8 cellular contexts compared by ENCODE assay signal in the genomic region with DNA sequence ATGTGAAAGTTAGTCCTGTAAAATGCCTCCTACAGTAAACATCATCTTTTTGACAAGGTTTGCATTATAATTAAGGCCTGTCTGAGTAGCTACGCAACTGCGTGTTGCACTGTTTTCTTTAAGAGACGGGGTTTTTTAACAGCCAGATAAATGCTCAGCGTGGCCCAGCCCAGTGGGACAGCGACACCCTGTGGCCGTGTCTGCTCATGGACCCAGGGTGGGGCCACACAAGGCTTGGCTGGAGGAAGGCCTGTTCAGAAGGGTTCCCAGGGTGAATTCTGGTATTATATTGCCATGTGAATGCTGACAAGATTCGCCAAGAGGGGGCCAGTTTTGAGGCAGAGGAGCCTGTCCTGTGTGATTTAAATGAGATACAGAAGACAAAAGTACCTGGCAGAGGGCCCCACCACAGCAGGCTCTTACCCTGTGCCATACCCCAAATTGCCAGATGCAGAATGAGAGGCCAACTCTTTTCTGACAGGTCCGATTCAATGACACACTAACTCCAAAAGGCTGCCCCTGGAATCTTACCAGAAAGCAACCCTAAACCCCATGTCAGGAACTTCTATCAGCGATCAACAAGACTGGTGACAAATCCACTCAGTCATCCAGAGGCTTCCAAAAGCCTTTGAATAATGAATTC.
DNase-seq lines count a peak whose midpoint lies in the region; ATAC-seq, FAIRE-seq and TF ChIP-seq lines count a peak whose summit lies in the region.

No MANE protein-coding gene starts in this region.

- no peak for TF ChIP-seq POLR2A in GM12892 (IDR thresholded peaks at IDR 0.05; ENCODE audit: low read depth, low read length)

- FAIRE-seq in GM12892 (lab: Jason Lieb, UNC): peak; percentile 21

- no peak overlapping the region for H3K9ac ChIP-seq in liver (ENCODE audit: low read depth in 1 of 2, low read length in 2 of 2)

- no peaks in the 10 kb centered on the region for H3K4me1 Mint-ChIP-seq in MCF 10A (ENCODE audit: insufficient read depth, unreplicated experiment)

- no peak overlapping the region for H3K4me3 ChIP-seq in liver (ENCODE audit: low read depth in 1 of 3, low read length in 3 of 3)

- POLR2A ChIA-PET in RWPE1 (lab: Yijun Ruan, JAX; ENCODE audit: low non-redundant PET): no interaction called here
- POLR2A ChIA-PET in MCF 10A (lab: Yijun Ruan, JAX): interaction anchor here (0.6 kb wide), 1 partner anchor 116 kb away, joined by 3 read pairs; no protein-coding TSS in a partner anchor

- no peak overlapping the region for H3K27ac Mint-ChIP-seq in MCF 10A (ENCODE audit: low read depth, unreplicated experiment)

- no peaks in the 10 kb centered on the region for H3K27me3 ChIP-seq in liver (ENCODE audit: control insufficient read depth in 4 of 4, insufficient read depth in 4 of 4, low read length in 3 of 4)

- WGBS in liver: 37% methylated on average over 9 of the region's 9 CpGs

- H3K9me3 Mint-ChIP-seq in MCF 10A (ENCODE audit: unreplicated experiment): peaks cover 11% of the 10 kb centered on the region

- peak; percentile 32; the same call in 1 of the 2 replicates for TF ChIP-seq CTCF in RWPE1 (conservative IDR thresholded peaks at IDR 0.05; ENCODE audit: low read depth)
- peak; percentile 79 for TF ChIP-seq CTCF in MCF 10A (IDR thresholded peaks at IDR 0.05; ENCODE audit: unreplicated experiment)
- TF ChIP-seq CTCF in liver (IDR thresholded peaks at IDR 0.05; ENCODE audit: low read depth, low read length, missing input control): peak; percentile 74

- H3K4me3 Mint-ChIP-seq in MCF 10A (ENCODE audit: unreplicated experiment): no peak overlapping the region

- peak; percentile 89 to 93 for TF ChIP-seq RAD21 in liver (IDR thresholded peaks at IDR 0.05)

- intact Hi-C loops in MCF 10A (cut with micrococcal nuclease): loop anchor here (1.0 to 5.0 kb wide), 3 partner anchors 221 to 976 kb away; no protein-coding TSS in a partner anchor

- no TSS peak for BruUV-seq in MCF 10A (replicated peaks; lab: Mats Ljungman, UMichigan)

- no peaks in the 10 kb centered on the region for H3K4me1 ChIP-seq in liver (ENCODE audit: control insufficient read depth in 4 of 4, insufficient read depth in 4 of 4, low read length in 3 of 4)

- H3K36me3 ChIP-seq in liver (ENCODE audit: control insufficient read depth in 4 of 4, insufficient read depth in 3 of 4, low read depth in 1 of 4, low read length in 3 of 4): no peaks in the 10 kb centered on the region

- ATAC-seq in HG03095 (IDR thresholded peaks at IDR 0.05; ENCODE audit: unreplicated experiment): peak; percentile 63

- CTCF ChIA-PET in RWPE1 (lab: Yijun Ruan, JAX) (interaction anchor here (0.6 to 1.1 kb wide), 5 partner anchors 322 to 575 kb away, joined by 3 to 5 read pairs (median 3); no protein-coding TSS in a partner anchor), MCF 10A (lab: Yijun Ruan, JAX) (interaction anchor here (0.6 to 1.2 kb wide), 11 partner anchors 9 to 1711 kb away, joined by 3 to 6 read pairs (median 3); no protein-coding TSS in a partner anchor)

- DNase-seq in A172 (ENCODE audit: low spot score): peak; percentile 32
- peak; percentile 6 for DNase-seq in GM12892 (ENCODE audit: insufficient read length)
- DNase-seq in RWPE1 (ENCODE audit: low spot score): peak; percentile 48
- DNase-seq in MCF 10A (ENCODE audit: unreplicated experiment): peak; percentile 62
- DNase-seq in stromal cell of bone marrow (ENCODE audit: low read depth): peak; percentile 56
- no peak for DNase-seq in NCI-H2081 treated with DMSO at 0.1 percent for 48 hours (lab: John Stamatoyannopoulos, UW)

- H3K36me3 Mint-ChIP-seq in MCF 10A (ENCODE audit: insufficient read depth, unreplicated experiment): no peaks in the 10 kb centered on the region

- H3K9me3 ChIP-seq in liver (ENCODE audit: control insufficient read depth in 4 of 4, low read length in 3 of 4): peaks cover 0 to 4% (median 1%) of the 10 kb centered on the region in 4 donors

- no peak overlapping the region for H3K27ac ChIP-seq in RWPE1
- H3K27ac ChIP-seq in liver (ENCODE audit: low read depth in 1 of 2, low read length in 2 of 2): no peak overlapping the region

- H3K27me3 Mint-ChIP-seq in MCF 10A (ENCODE audit: insufficient read depth, unreplicated experiment): no peaks in the 10 kb centered on the region

TF ChIP-seq in liver, 16 proteins besides CTCF, POLR2A, EP300 and RAD21:
- TF ChIP-seq GABPA (IDR thresholded peaks at IDR 0.05 in 1 of 2, conservative IDR thresholded peaks at IDR 0.05 in 1 of 2) (no peak), NR2F2 (IDR thresholded peaks at IDR 0.05) (no peak)
- TF ChIP-seq, protein P1, sequence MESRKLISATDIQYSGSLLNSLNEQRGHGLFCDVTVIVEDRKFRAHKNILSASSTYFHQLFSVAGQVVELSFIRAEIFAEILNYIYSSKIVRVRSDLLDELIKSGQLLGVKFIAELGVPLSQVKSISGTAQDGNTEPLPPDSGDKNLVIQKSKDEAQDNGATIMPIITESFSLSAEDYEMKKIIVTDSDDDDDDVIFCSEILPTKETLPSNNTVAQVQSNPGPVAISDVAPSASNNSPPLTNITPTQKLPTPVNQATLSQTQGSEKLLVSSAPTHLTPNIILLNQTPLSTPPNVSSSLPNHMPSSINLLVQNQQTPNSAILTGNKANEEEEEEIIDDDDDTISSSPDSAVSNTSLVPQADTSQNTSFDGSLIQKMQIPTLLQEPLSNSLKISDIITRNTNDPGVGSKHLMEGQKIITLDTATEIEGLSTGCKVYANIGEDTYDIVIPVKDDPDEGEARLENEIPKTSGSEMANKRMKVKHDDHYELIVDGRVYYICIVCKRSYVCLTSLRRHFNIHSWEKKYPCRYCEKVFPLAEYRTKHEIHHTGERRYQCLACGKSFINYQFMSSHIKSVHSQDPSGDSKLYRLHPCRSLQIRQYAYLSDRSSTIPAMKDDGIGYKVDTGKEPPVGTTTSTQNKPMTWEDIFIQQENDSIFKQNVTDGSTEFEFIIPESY (IDR thresholded peaks at IDR 0.05): no peak
